In the genomic region with DNA sequence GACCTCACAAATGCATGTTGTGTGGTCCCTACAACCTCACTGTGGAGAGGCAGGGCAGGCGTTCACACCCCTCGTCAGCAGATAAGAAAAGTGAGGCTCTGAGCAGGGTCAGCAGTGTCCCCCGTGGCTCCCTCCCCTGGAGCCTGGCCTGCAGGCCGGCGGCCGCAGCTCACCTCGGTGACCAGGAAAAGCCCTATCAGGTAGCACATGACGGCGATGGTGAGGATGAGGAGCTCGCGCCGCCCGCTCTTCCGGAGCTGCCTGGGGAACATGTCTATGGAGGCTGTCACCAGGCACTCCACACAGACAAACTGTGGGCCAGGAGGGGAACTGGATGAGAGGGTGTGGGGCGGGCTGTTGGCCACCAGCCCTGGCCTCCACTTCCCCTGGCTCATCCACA, we compare ENCODE assay signal across 28 cellular contexts. TPM values are rescaled to one million over a fixed set of nuclear protein-coding genes. Genes with fewer than 3 reads are reported as not detected.
"Had no signal": no experiment of that assay in that cellular context is flagged by ENCODE, and none has a peak within 500 bp of the region (broad histone marks: within the 10 kb centered on the region; RNA-seq: fewer than 3 reads in every experiment).

No MANE protein-coding gene starts in this region.

- H3K9me3 ChIP-seq: heart right ventricle, left ventricle myocardium inferior, neutrophil, psoas muscle, right lobe of liver, thoracic aorta, tibial artery, upper lobe of right lung had no signal

- H3K36me3 ChIP-seq: heart right ventricle, left ventricle myocardium inferior, neutrophil, thoracic aorta, tibial artery, upper lobe of right lung had no signal

- H3K4me2 ChIP-seq: hepatocyte, smooth muscle cell had no signal

- H3K27ac Mint-ChIP-seq: naive thymus-derived CD8-positive, alpha-beta T cell; stimulated activated memory B cell treated with anti-CD40 and anti-IgM and Interleukin-4, amounts not matched to agents 10 μg/mL and 1 μg/mL and 100 μg/mL, for 72 hours; stimulated activated naive CD8-positive, alpha-beta T cell treated with anti-CD3 and anti-CD28 coated beads, Interleukin-15, amount 100 ng/mL, for 72 hours had no signal

- H3K27ac ChIP-seq: heart right ventricle, hepatocyte, left ventricle myocardium inferior, neutrophil, parathyroid adenoma, psoas muscle, right lobe of liver, thoracic aorta, tibial artery, upper lobe of right lung had no signal

- H3K4me3 ChIP-seq: heart right ventricle, hepatocyte, left ventricle myocardium inferior, lung, psoas muscle, right lobe of liver, smooth muscle cell, thoracic aorta, tibial artery, upper lobe of right lung had no signal

- H3K9ac ChIP-seq: parathyroid adenoma had no signal

- FAIRE-seq: urothelium cell line had no signal

- H3K4me1 ChIP-seq: heart right ventricle, left ventricle myocardium inferior, psoas muscle, right lobe of liver, upper lobe of right lung had no signal

- H3K36me3 Mint-ChIP-seq: naive thymus-derived CD8-positive, alpha-beta T cell; stimulated activated memory B cell treated with anti-CD40 and anti-IgM and Interleukin-4, amounts not matched to agents 10 μg/mL and 1 μg/mL and 100 μg/mL, for 72 hours had no signal

- H3K27me3 ChIP-seq: hepatocyte, right lobe of liver had no signal

- H3K4me1 Mint-ChIP-seq: stimulated activated memory B cell treated with anti-CD40 and anti-IgM and Interleukin-4, amounts not matched to agents 10 μg/mL and 1 μg/mL and 100 μg/mL, for 72 hours; stimulated activated naive CD8-positive, alpha-beta T cell treated with anti-CD3 and anti-CD28 coated beads, Interleukin-15, amount 100 ng/mL, for 72 hours had no signal

- H3K4me3 Mint-ChIP-seq: naive thymus-derived CD8-positive, alpha-beta T cell; stimulated activated memory B cell treated with anti-CD40 and anti-IgM and Interleukin-4, amounts not matched to agents 10 μg/mL and 1 μg/mL and 100 μg/mL, for 72 hours; stimulated activated naive CD8-positive, alpha-beta T cell treated with anti-CD3 and anti-CD28 coated beads, Interleukin-15, amount 100 ng/mL, for 72 hours had no signal

- H3K79me2 ChIP-seq: hepatocyte, parathyroid adenoma had no signal

- DNase-seq: heart right ventricle; islet precursor cell; left ventricle myocardium inferior; mesendoderm; midbrain; occipital lobe; stimulated activated CD4-positive, alpha-beta T cell treated with anti-CD3 and anti-CD28 coated beads, Interleukin-12 subunit alpha, Interleukin-12 subunit beta, amount 100 ng/mL, for 4 hours; stimulated activated CD4-positive, alpha-beta T cell treated with anti-CD3 and anti-CD28 coated beads, Interleukin-15, amount 100 ng/mL, for 24 hours; stimulated activated CD4-positive, alpha-beta T cell treated with anti-CD3 and anti-CD28 coated beads, Interleukin-4, amount 100 ng/mL, for 24 hours; stimulated activated naive CD4-positive, alpha-beta T cell treated with Interleukin-2 at 50 U/mL for 16 hours; stimulated activated naive CD8-positive, alpha-beta T cell treated with anti-CD3 and anti-CD28 coated beads, Interleukin-15, amount 100 ng/mL, for 72 hours; tibial artery; trophoblast cell; upper lobe of right lung had no signal

- H2AFZ ChIP-seq: hepatocyte, parathyroid adenoma had no signal

- ATAC-seq: heart right ventricle; naive thymus-derived CD8-positive, alpha-beta T cell; psoas muscle; right lobe of liver; stimulated activated memory B cell treated with anti-CD40 and anti-IgM and Interleukin-4, amounts not matched to agents 10 μg/mL and 1 μg/mL and 100 μg/mL, for 72 hours; stimulated activated naive CD8-positive, alpha-beta T cell treated with anti-CD3 and anti-CD28 coated beads, Interleukin-15, amount 100 ng/mL, for 72 hours; upper lobe of right lung had no signal

RNA-seq across cellular contexts. Expression of a gene that starts 18.0 kb away (rescaled TPM):
- total RNA-seq: kidney epithelial cell, osteocyte, skeletal muscle tissue had no signal
- polyA plus RNA-seq: naive thymus-derived CD8-positive, alpha-beta T cell; smooth muscle cell had no signal
